Comparison of ENCODE assay signal across 12 cellular contexts in the genomic region with DNA sequence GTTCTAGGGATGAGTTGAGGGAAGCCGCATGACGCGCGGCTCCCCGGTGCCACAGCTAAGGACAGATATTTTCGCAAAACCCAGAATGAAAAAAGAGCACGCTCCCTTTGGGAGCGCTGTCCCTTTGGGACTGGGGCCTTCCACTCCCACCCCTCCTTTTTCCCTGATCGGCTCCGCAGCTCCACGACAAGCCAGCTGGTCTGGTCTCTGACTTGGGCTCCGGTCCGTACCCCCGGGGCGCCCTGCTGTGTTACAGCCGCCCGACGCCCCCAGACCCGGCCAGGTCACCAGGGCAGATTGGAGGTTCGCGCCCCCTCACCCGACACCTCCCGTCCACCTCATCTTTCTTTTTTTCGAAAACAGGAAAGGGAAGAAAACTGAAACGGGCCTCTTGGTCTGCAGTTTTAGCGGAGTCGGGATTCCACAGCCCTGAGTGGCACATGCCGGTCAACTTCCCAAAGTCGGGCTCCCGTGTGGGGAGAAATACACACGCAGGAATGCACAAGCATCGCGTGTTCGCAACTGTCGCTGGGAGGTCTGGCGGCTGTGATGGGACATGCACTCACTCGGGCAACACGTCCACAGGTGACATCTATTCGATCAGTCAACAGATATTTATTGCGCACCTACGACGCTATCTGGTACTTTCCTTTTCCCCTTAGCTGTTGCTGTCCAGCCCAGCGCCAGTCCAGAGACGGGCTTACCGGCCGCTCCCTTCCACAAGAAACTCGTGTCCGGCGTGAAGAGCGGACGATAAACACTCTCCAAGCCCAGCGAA. TPM values are rescaled to one million over a fixed set of nuclear protein-coding genes. Genes with fewer than 3 reads are reported as not detected.
DNase-seq lines count a peak whose midpoint lies in the region; ATAC-seq, FAIRE-seq and TF ChIP-seq lines count a peak whose summit lies in the region.
"Had no signal": no experiment of that assay in that cellular context is flagged by ENCODE, and none has a peak within 500 bp of the region (broad histone marks: within the 10 kb centered on the region; RNA-seq: fewer than 3 reads in every experiment).

No MANE protein-coding gene starts in this region.

- H3K4me2 ChIP-seq in endothelial cell of umbilical vein (ENCODE audit: insufficient read depth, low read length), result no peak overlapping the region

- H4K20me1 ChIP-seq in endothelial cell of umbilical vein (replicated peaks; ENCODE audit: control insufficient read depth, extremely low read depth, insufficient read depth, low read length), result no peaks in the 10 kb centered on the region

- in situ Hi-C loops in transverse colon (cut with MboI; ENCODE audit: low pct_ligation_motif_present in 1 of 4, low pct_unique_long_range_greater_than_20kb in 1 of 4, low sequenced_read_pairs in 3 of 4), result loop anchor here (10.0 to 25.0 kb wide), 4 partner anchors 630 to 1002 kb away; no protein-coding TSS in a partner anchor

- TF ChIP-seq POLR2A in endothelial cell of umbilical vein (IDR thresholded peaks at IDR 0.05; ENCODE audit: low read depth, low read length) (no peak), transverse colon (IDR thresholded peaks at IDR 0.05) (no peak)

- no peaks in the 10 kb centered on the region for H3K9me3 ChIP-seq in endothelial cell of umbilical vein (replicated peaks; ENCODE audit: control insufficient read depth, insufficient read depth, low read length)
- no peaks in the 10 kb centered on the region for H3K9me3 ChIP-seq in mucosa of stomach (ENCODE audit: control insufficient read depth, low read length)
- no peaks in the 10 kb centered on the region for H3K9me3 ChIP-seq in transverse colon

- no peak overlapping the region for H3K27ac ChIP-seq in endothelial cell of umbilical vein (ENCODE audit: insufficient read depth, low read depth, low read length)
- no peak overlapping the region for H3K27ac ChIP-seq in transverse colon

- no peaks in the 10 kb centered on the region for H3K9me1 ChIP-seq in endothelial cell of umbilical vein (replicated peaks; ENCODE audit: control insufficient read depth, extremely low read depth, insufficient read depth, low read length)

- H3K27me3 Mint-ChIP-seq in activated naive CD4-positive, alpha-beta T cell treated with anti-CD3 and anti-CD28 coated beads, Interleukin-2, amount 50 U/mL, for 24 hours, result peaks cover 48% of the 10 kb centered on the region
- peaks cover 75% of the 10 kb centered on the region for H3K27me3 Mint-ChIP-seq in activated naive CD4-positive, alpha-beta T cell treated with anti-CD3 and anti-CD28 coated beads for 36 hours (ENCODE audit: low read depth)

- no peak for ATAC-seq in HG02759 (IDR thresholded peaks at IDR 0.05; ENCODE audit: unreplicated experiment)
- ATAC-seq: HCT116, left colon had no signal

- H3K4me1 ChIP-seq in endothelial cell of umbilical vein (ENCODE audit: control insufficient read depth, extremely low read depth, insufficient read depth, low read length) (no peaks in the 10 kb centered on the region), mucosa of stomach (ENCODE audit: control insufficient read depth, insufficient read depth, low read length) (peaks cover 23% of the 10 kb centered on the region), transverse colon (peaks cover 0 to 44% (median 21%) of the 10 kb centered on the region in 4 donors)

- CTCF ChIA-PET in activated naive CD4-positive, alpha-beta T cell treated with anti-CD3 and anti-CD28 coated beads for 36 hours (lab: Charles Lee), result interaction anchor here (0.7 kb wide), 1 partner anchor 27 kb away, joined by 3 read pairs; no protein-coding TSS in a partner anchor
- CTCF ChIA-PET in endothelial cell of umbilical vein (lab: Charles Lee), result no interaction called here

- peak overlapping the region; percentile 4 for H3K4me3 Mint-ChIP-seq in activated naive CD4-positive, alpha-beta T cell treated with anti-CD3 and anti-CD28 coated beads, Interleukin-2, amount 50 U/mL, for 24 hours
- no peak overlapping the region for H3K4me3 Mint-ChIP-seq in activated naive CD4-positive, alpha-beta T cell treated with anti-CD3 and anti-CD28 coated beads for 36 hours
- H3K4me3 Mint-ChIP-seq: B cell had no signal

- H3K9me3 Mint-ChIP-seq in activated naive CD4-positive, alpha-beta T cell treated with anti-CD3 and anti-CD28 coated beads, Interleukin-2, amount 50 U/mL, for 24 hours, result no peaks in the 10 kb centered on the region
- no peaks in the 10 kb centered on the region for H3K9me3 Mint-ChIP-seq in activated naive CD4-positive, alpha-beta T cell treated with anti-CD3 and anti-CD28 coated beads for 36 hours

- dilution Hi-C loops in endothelial cell of umbilical vein (cut with MboI; ENCODE audit: extremely low pct_ligation_motif_present, low sequenced_read_pairs), result no loop called here

- no peak for TF ChIP-seq CTCF in endothelial cell of umbilical vein (IDR thresholded peaks at IDR 0.05; ENCODE audit: extremely low read depth in 1 of 2, insufficient read depth in 1 of 2, low read depth in 1 of 2, low read length in 2 of 2)
- no peak for TF ChIP-seq CTCF in transverse colon (IDR thresholded peaks at IDR 0.05)

- no TSS peak for BruUV-seq in endothelial cell of umbilical vein (replicated peaks; lab: Mats Ljungman, UMichigan)

- no peak overlapping the region for H3K27ac Mint-ChIP-seq in activated naive CD4-positive, alpha-beta T cell treated with anti-CD3 and anti-CD28 coated beads, Interleukin-2, amount 50 U/mL, for 24 hours
- no peak overlapping the region for H3K27ac Mint-ChIP-seq in activated naive CD4-positive, alpha-beta T cell treated with anti-CD3 and anti-CD28 coated beads for 36 hours
- H3K27ac Mint-ChIP-seq: B cell had no signal

- no peak for FAIRE-seq in endothelial cell of umbilical vein (lab: Jason Lieb, UNC)

- H3K4me3 ChIP-seq in endothelial cell of umbilical vein (replicated peaks in 1 of 3; ENCODE audit: insufficient read depth in 1 of 3, low read depth in 1 of 3, low read length in 3 of 3), result no peak overlapping the region
- H3K4me3 ChIP-seq in mucosa of stomach (ENCODE audit: low read length), result peak overlapping the region; percentile 33
- peak overlapping the region in 3 of 4 donors; percentile 36 to 54 (median 38) for H3K4me3 ChIP-seq in transverse colon

- POLR2A ChIA-PET in endothelial cell of umbilical vein (lab: Charles Lee), result no interaction called here

- H3K9ac ChIP-seq in endothelial cell of umbilical vein (replicated peaks; ENCODE audit: extremely low read depth, insufficient read depth, low read length), result no peak overlapping the region
- peak overlapping the region; percentile 31 for H3K9ac ChIP-seq in mucosa of stomach (ENCODE audit: low read length)

- no peak for TF ChIP-seq EP300 in transverse colon (IDR thresholded peaks at IDR 0.05; ENCODE audit: low read depth)

- WGBS in transverse colon (ENCODE audit: low coverage in 1 of 2), 2 donors, result 44 to 66% methylated on average over 9 to 52 of the region's 52 CpGs

- peaks cover 1% of the 10 kb centered on the region for H3K36me3 Mint-ChIP-seq in activated naive CD4-positive, alpha-beta T cell treated with anti-CD3 and anti-CD28 coated beads, Interleukin-2, amount 50 U/mL, for 24 hours
- no peaks in the 10 kb centered on the region for H3K36me3 Mint-ChIP-seq in activated naive CD4-positive, alpha-beta T cell treated with anti-CD3 and anti-CD28 coated beads for 36 hours (ENCODE audit: low read depth)

- H3K79me2 ChIP-seq in endothelial cell of umbilical vein (ENCODE audit: control insufficient read depth, insufficient read depth, low read length), result no peaks in the 10 kb centered on the region

- H3K27me3 ChIP-seq in endothelial cell of umbilical vein (ENCODE audit: control insufficient read depth in 2 of 2, insufficient read depth in 2 of 2, low read length in 2 of 2) (peaks cover 46 to 62% of the 10 kb centered on the region in 2 experiments), mucosa of stomach (ENCODE audit: control insufficient read depth, insufficient read depth, low read length) (peaks cover 62% of the 10 kb centered on the region), transverse colon (peaks cover 68% of the 10 kb centered on the region)

- H3K36me3 ChIP-seq in endothelial cell of umbilical vein (ENCODE audit: control insufficient read depth in 2 of 2, extremely low read depth in 1 of 2, insufficient read depth in 2 of 2, low read length in 2 of 2) (no peaks in the 10 kb centered on the region), mucosa of stomach (ENCODE audit: control insufficient read depth, insufficient read depth, low read length) (no peaks in the 10 kb centered on the region), transverse colon (no peaks in the 10 kb centered on the region)

- H2AFZ ChIP-seq in endothelial cell of umbilical vein (ENCODE audit: low read depth, low read length), result no peak overlapping the region

- no peak for DNase-seq in activated naive CD4-positive, alpha-beta T cell treated with anti-CD3 and anti-CD28 coated beads for 36 hours
- no peak for DNase-seq in endothelial cell of umbilical vein (ENCODE audit: low read depth, low spot score)
- DNase-seq in transverse colon, result peak; percentile 30
- no peak for DNase-seq in stimulated activated CD4-positive, alpha-beta T cell treated with anti-CD3 and anti-CD28 coated beads, Interleukin-4, amount 100 ng/mL, for 1 hour
- no peak for DNase-seq in NCI-H1417 treated with DMSO at 0.1 percent for 48 hours (lab: John Stamatoyannopoulos, UW)
- DNase-seq: NCI-H524 treated with DMSO at 0.1 percent for 48 hours had no signal

- intact Hi-C loops in activated naive CD4-positive, alpha-beta T cell treated with anti-CD3 and anti-CD28 coated beads for 36 hours (cut with micrococcal nuclease), result loop anchor here (5.0 to 10.0 kb wide), 2 partner anchors 1032 to 1350 kb away; no protein-coding TSS in a partner anchor
- intact Hi-C loops in endothelial cell of umbilical vein (cut with micrococcal nuclease), result no loop called here
- intact Hi-C loops in transverse colon (cut with DNase I; ENCODE audit: low total_unique reads), result loop anchor here (10.0 kb wide), 1 partner anchor 1482 kb away; no protein-coding TSS in a partner anchor

- peaks cover 3% of the 10 kb centered on the region for H3K4me1 Mint-ChIP-seq in activated naive CD4-positive, alpha-beta T cell treated with anti-CD3 and anti-CD28 coated beads, Interleukin-2, amount 50 U/mL, for 24 hours
- peaks cover 24% of the 10 kb centered on the region for H3K4me1 Mint-ChIP-seq in activated naive CD4-positive, alpha-beta T cell treated with anti-CD3 and anti-CD28 coated beads for 36 hours (ENCODE audit: low read depth)

TF ChIP-seq in endothelial cell of umbilical vein, 7 proteins besides CTCF, POLR2A, EP300 and RAD21 (continues in another document):
- no peak for TF ChIP-seq JUN (IDR thresholded peaks at IDR 0.05; ENCODE audit: borderline replicate concordance, insufficient read depth, insufficient read length, low read depth)

RNA-seq across cellular contexts. Expression of a gene that starts 3.9 kb away (rescaled TPM):
- total RNA-seq in activated naive CD4-positive, alpha-beta T cell treated with anti-CD3 and anti-CD28 coated beads for 36 hours, result not detected
- total RNA-seq in endothelial cell of umbilical vein (not detected in 2 replicates), transverse colon (10 to 100 TPM; 35.2 to 55.7 (median 42.3) TPM)
- polyA plus RNA-seq in endothelial cell of umbilical vein, result not detected in 2 replicates
- polyA plus RNA-seq in endothelial cell of umbilical vein (2011; cell fraction: cytosol; rRNA removed), result not detected in 2 replicates
- not detected in 2 replicates for polyA plus RNA-seq in endothelial cell of umbilical vein (2011; cell fraction: nucleus; rRNA removed)
- not detected in 2 replicates for polyA plus RNA-seq in endothelial cell of umbilical vein (2012)
- polyA minus RNA-seq in endothelial cell of umbilical vein, result not detected in 2 replicates
- not detected for polyA minus RNA-seq in endothelial cell of umbilical vein (2011; cell fraction: cytosol; rRNA and poly(A)+ RNA removed)
- not detected in 2 replicates for polyA minus RNA-seq in endothelial cell of umbilical vein (2011; cell fraction: nucleus; rRNA and poly(A)+ RNA removed)
- total RNA-seq: B cell had no signal

Comparison
In these comparisons a context has a peak if more than half of its experiments do, and no peak if none do; other contexts are left out.
1. H3K4me3 ChIP-seq: peak in mucosa of stomach (single experiment) and transverse colon (3 of 4); none in endothelial cell of umbilical vein (0 of 3).
2. RNA of a gene that starts 3.9 kb away (total RNA-seq): 35.2 to 55.7 TPM in transverse colon; not detected in activated naive CD4-positive, alpha-beta T cell treated with anti-CD3 and anti-CD28 coated beads for 36 hours and not detected in endothelial cell of umbilical vein; every median in the first group is over 10 times any median in the second.